In genomic region chr22:20011123-20011992, GRCh38 we compare ENCODE assay signal across 18 cellular contexts.
"Had no signal": no experiment of that assay in that cellular context is flagged by ENCODE, and none has a peak within 500 bp of the region (broad histone marks: within the 10 kb centered on the region; RNA-seq: fewer than 3 reads in every experiment).

No MANE protein-coding gene starts in this region.

- H3K27ac ChIP-seq: brain microvascular endothelial cell, gastrocnemius medialis, sigmoid colon, thoracic aorta, upper lobe of right lung had no signal

- ATAC-seq: activated T-cell treated with anti-CD3 and anti-CD28 coated beads, Interleukin-2, amount 50 U/mL, for 72 hours; gastrocnemius medialis; left colon; stimulated activated naive B cell treated with anti-CD40 and anti-IgM and Interleukin-4, amounts not matched to agents 10 μg/mL and 1 μg/mL and 100 μg/mL, for 72 hours; upper lobe of right lung had no signal

- DNase-seq: activated CD4-positive, alpha-beta T cell treated with anti-CD3 and anti-CD28 coated beads, Interleukin-2, amount 50 U/mL, for 1 hour; activated CD4-positive, CD25-positive, alpha-beta regulatory T cell treated with anti-CD3 and anti-CD28 coated beads, Interleukin-2, amount 50 U/mL, for 72 hours; activated CD8-positive, alpha-beta memory T cell treated with anti-CD3 and anti-CD28 coated beads, Interleukin-2, amount 50 U/mL, for 48 hours; activated effector memory CD4-positive, alpha-beta T cell treated with anti-CD3 and anti-CD28 coated beads, Interleukin-2, amount 50 U/mL, for 16 hours; activated naive CD4-positive, alpha-beta T cell treated with anti-CD3 and anti-CD28 coated beads, Interleukin-2, amount 50 U/mL, for 16 hours; activated T-cell treated with anti-CD3 and anti-CD28 coated beads, Interleukin-2, amount 50 U/mL, for 72 hours; brain microvascular endothelial cell; effector CD4-positive, alpha-beta T cell; gastrocnemius medialis; left colon; midbrain; sigmoid colon; stimulated activated naive B cell treated with anti-CD40 and anti-IgM and Interleukin-4, amounts not matched to agents 10 μg/mL and 1 μg/mL and 100 μg/mL, for 72 hours; T-helper 1 cell; T-helper 9 cell; upper lobe of right lung had no signal

- H3K9me3 Mint-ChIP-seq: activated T-cell treated with anti-CD3 and anti-CD28 coated beads, Interleukin-2, amount 50 U/mL, for 72 hours; neural crest cell; stimulated activated naive B cell treated with anti-CD40 and anti-IgM and Interleukin-4, amounts not matched to agents 10 μg/mL and 1 μg/mL and 100 μg/mL, for 72 hours had no signal

- H3K27me3 ChIP-seq: gastrocnemius medialis, sigmoid colon, upper lobe of right lung had no signal

- H3K4me3 ChIP-seq: gastrocnemius medialis, sigmoid colon, thoracic aorta, upper lobe of right lung had no signal

- H3K36me3 ChIP-seq: brain microvascular endothelial cell, gastrocnemius medialis, sigmoid colon, thoracic aorta, upper lobe of right lung had no signal

- H3K9me3 ChIP-seq: gastrocnemius medialis, sigmoid colon, thoracic aorta, upper lobe of right lung had no signal

- H3K4me3 Mint-ChIP-seq: activated T-cell treated with anti-CD3 and anti-CD28 coated beads, Interleukin-2, amount 50 U/mL, for 72 hours; stimulated activated naive B cell treated with anti-CD40 and anti-IgM and Interleukin-4, amounts not matched to agents 10 μg/mL and 1 μg/mL and 100 μg/mL, for 72 hours had no signal

- H3K27ac Mint-ChIP-seq: activated T-cell treated with anti-CD3 and anti-CD28 coated beads, Interleukin-2, amount 50 U/mL, for 72 hours; stimulated activated naive B cell treated with anti-CD40 and anti-IgM and Interleukin-4, amounts not matched to agents 10 μg/mL and 1 μg/mL and 100 μg/mL, for 72 hours had no signal

- H3K36me3 Mint-ChIP-seq: stimulated activated naive B cell treated with anti-CD40 and anti-IgM and Interleukin-4, amounts not matched to agents 10 μg/mL and 1 μg/mL and 100 μg/mL, for 72 hours had no signal
